Comparison of ENCODE assay signal across 28 cellular contexts in the genomic region with DNA sequence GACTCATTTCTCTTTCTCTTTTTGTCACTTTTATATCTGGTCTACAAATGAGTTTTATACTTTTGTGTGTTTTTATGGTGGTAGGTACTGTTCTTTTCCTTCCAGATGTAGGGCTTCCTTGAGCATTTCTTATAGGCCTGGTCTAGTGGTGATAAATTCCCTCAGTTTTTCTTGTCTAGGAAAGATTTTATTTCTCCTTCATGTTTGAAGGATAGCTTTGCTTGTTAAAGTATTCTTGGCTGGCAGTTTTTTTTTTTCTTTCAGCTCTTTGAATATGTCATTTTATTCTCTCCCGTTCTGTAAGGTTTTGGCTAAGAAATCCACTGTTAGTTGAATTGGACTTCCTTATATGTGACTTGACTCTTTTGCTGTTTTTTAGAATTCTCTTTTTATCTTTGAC.
"Had no signal": no experiment of that assay in that cellular context is flagged by ENCODE, and none has a peak within 500 bp of the region (broad histone marks: within the 10 kb centered on the region; RNA-seq: fewer than 3 reads in every experiment).

No MANE protein-coding gene starts in this region.

- H3K27ac ChIP-seq: stomach, suprapubic skin, testis, thoracic aorta, thyroid gland, tibial artery, tibial nerve, transverse colon, upper lobe of left lung, upper lobe of right lung, uterus, vagina had no signal

- H3K9me3 ChIP-seq: suprapubic skin, testis, thyroid gland had no signal

- H3K4me1 ChIP-seq: testis, thyroid gland, upper lobe of left lung, upper lobe of right lung, uterus had no signal

- H3K27ac Mint-ChIP-seq: stimulated activated effector memory CD8-positive, alpha-beta T cell treated with anti-CD3 and anti-CD28 coated beads, Interleukin-12 subunit alpha, Interleukin-12 subunit beta, amount 100 ng/mL, for 72 hours; stimulated activated memory B cell treated with anti-CD40 and anti-IgM and Interleukin-4, amounts not matched to agents 10 μg/mL and 1 μg/mL and 100 μg/mL, for 72 hours; stimulated activated naive B cell treated with anti-CD40 and anti-IgM and Interleukin-4, amounts not matched to agents 10 μg/mL and 1 μg/mL and 100 μg/mL, for 72 hours; stimulated activated naive CD8-positive, alpha-beta T cell treated with anti-CD3 and anti-CD28 coated beads, Interleukin-15, amount 100 ng/mL, for 72 hours; stimulated activated naive CD8-positive, alpha-beta T cell treated with anti-CD3 and anti-CD28 coated beads, Interleukin-15, Interleukin-2, amounts not matched to agents 100 ng/mL and 50 ng/mL, for 24 hours; type B pancreatic cell had no signal

- H3K27me3 Mint-ChIP-seq: stimulated activated naive CD8-positive, alpha-beta T cell treated with anti-CD3 and anti-CD28 coated beads, Interleukin-15, amount 100 ng/mL, for 72 hours had no signal

- H3K27me3 ChIP-seq: stomach, suprapubic skin, testis, thyroid gland, tibial artery, tibial nerve, transverse colon, upper lobe of left lung, upper lobe of right lung, uterus, vagina had no signal

- ATAC-seq: stimulated activated effector memory CD8-positive, alpha-beta T cell treated with anti-CD3 and anti-CD28 coated beads, Interleukin-12 subunit alpha, Interleukin-12 subunit beta, amount 100 ng/mL, for 72 hours; stimulated activated memory B cell treated with anti-CD40 and anti-IgM and Interleukin-4, amounts not matched to agents 10 μg/mL and 1 μg/mL and 100 μg/mL, for 72 hours; stimulated activated naive B cell treated with anti-CD40 and anti-IgM and Interleukin-4, amounts not matched to agents 10 μg/mL and 1 μg/mL and 100 μg/mL, for 72 hours; stimulated activated naive CD8-positive, alpha-beta T cell treated with anti-CD3 and anti-CD28 coated beads, Interleukin-15, amount 100 ng/mL, for 72 hours; stimulated activated naive CD8-positive, alpha-beta T cell treated with anti-CD3 and anti-CD28 coated beads, Interleukin-15, Interleukin-2, amounts not matched to agents 100 U/mL and 50 U/mL, for 24 hours; upper lobe of right lung had no signal

- H3K36me3 ChIP-seq: stomach, suprapubic skin, thoracic aorta, thyroid gland, tibial artery, tibial nerve, transverse colon, upper lobe of left lung, upper lobe of right lung, uterus, vagina had no signal

- H3K4me3 Mint-ChIP-seq: stimulated activated effector memory CD8-positive, alpha-beta T cell treated with anti-CD3 and anti-CD28 coated beads, Interleukin-12 subunit alpha, Interleukin-12 subunit beta, amount 100 ng/mL, for 72 hours; stimulated activated memory B cell treated with anti-CD40 and anti-IgM and Interleukin-4, amounts not matched to agents 10 μg/mL and 1 μg/mL and 100 μg/mL, for 72 hours; stimulated activated naive B cell treated with anti-CD40 and anti-IgM and Interleukin-4, amounts not matched to agents 10 μg/mL and 1 μg/mL and 100 μg/mL, for 72 hours; stimulated activated naive CD8-positive, alpha-beta T cell treated with anti-CD3 and anti-CD28 coated beads, Interleukin-15, amount 100 ng/mL, for 72 hours; stimulated activated naive CD8-positive, alpha-beta T cell treated with anti-CD3 and anti-CD28 coated beads, Interleukin-15, Interleukin-2, amounts not matched to agents 100 ng/mL and 50 ng/mL, for 24 hours; type B pancreatic cell had no signal

- H3K4me1 Mint-ChIP-seq: stimulated activated effector memory CD8-positive, alpha-beta T cell treated with anti-CD3 and anti-CD28 coated beads, Interleukin-12 subunit alpha, Interleukin-12 subunit beta, amount 100 ng/mL, for 72 hours; stimulated activated memory B cell treated with anti-CD40 and anti-IgM and Interleukin-4, amounts not matched to agents 10 μg/mL and 1 μg/mL and 100 μg/mL, for 72 hours had no signal

- DNase-seq: stimulated activated CD4-positive, alpha-beta T cell treated with anti-CD3 and anti-CD28 coated beads, Interleukin-2, amount 100 ng/mL, for 48 hours; stimulated activated CD4-positive, alpha-beta T cell treated with anti-CD3 and anti-CD28 coated beads, Interleukin-4, amount 100 ng/mL, for 1 hour; stimulated activated CD4-positive, alpha-beta T cell treated with anti-CD3 and anti-CD28 coated beads, Interleukin-4, amount 100 ng/mL, for 24 hours; stimulated activated CD4-positive, alpha-beta T cell treated with anti-CD3 and anti-CD28 coated beads, Interleukin-4, amount 100 ng/mL, for 4 hours; stimulated activated CD8-positive, alpha-beta memory T cell treated with anti-CD3 and anti-CD28 coated beads, Interleukin-4, amount 100 ng/mL, for 48 hours; stimulated activated naive B cell treated with anti-CD40 and anti-IgM and Interleukin-4, amounts not matched to agents 10 μg/mL and 1 μg/mL and 100 μg/mL, for 72 hours; stimulated activated naive CD4-positive, alpha-beta T cell; stimulated activated naive CD4-positive, alpha-beta T cell treated with Interleukin-2 at 50 U/mL for 16 hours; stimulated activated naive CD8-positive, alpha-beta T cell treated with anti-CD3 and anti-CD28 coated beads, Interleukin-15, amount 100 ng/mL, for 72 hours; stimulated activated naive CD8-positive, alpha-beta T cell treated with anti-CD3 and anti-CD28 coated beads, Interleukin-15, Interleukin-2, amounts not matched to agents 100 U/mL and 50 U/mL, for 24 hours; stomach; substantia nigra; testis; thyroid gland; tibial artery; transverse colon; trophoblast cell; upper lobe of left lung; upper lobe of right lung; uterus had no signal

- H3K4me3 ChIP-seq: stomach, suprapubic skin, testis, thoracic aorta, thyroid gland, tibial artery, tibial nerve, transverse colon, upper lobe of left lung, upper lobe of right lung, uterus, vagina had no signal

- H3K36me3 Mint-ChIP-seq: stimulated activated effector memory CD8-positive, alpha-beta T cell treated with anti-CD3 and anti-CD28 coated beads, Interleukin-12 subunit alpha, Interleukin-12 subunit beta, amount 100 ng/mL, for 72 hours; type B pancreatic cell had no signal
